Comparison of ENCODE assay signal across 1 cellular context in the genomic region with DNA sequence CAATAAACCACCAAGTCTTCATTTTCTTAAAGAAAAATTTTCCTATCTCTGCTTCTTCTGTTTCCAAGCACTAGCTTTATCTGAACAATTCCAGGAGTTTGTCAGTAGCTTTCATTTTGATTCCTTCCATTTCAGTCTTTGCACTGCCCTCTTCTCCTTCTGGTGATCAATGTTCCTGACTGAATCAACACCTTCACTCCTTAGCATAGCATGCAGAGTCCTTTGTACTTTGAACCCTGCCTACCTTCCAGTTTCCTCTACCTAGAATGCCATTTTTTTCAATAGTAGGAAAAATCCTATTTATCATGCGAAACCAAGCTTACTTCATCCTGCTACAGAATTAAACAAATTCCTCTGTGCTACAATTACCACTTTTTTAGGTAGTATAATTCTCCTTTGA.
TF ChIP-seq lines count a peak whose summit lies in the region.

No MANE protein-coding gene starts in this region.

TF ChIP-seq in HepG2, 621 proteins besides CTCF, POLR2A, EP300 and RAD21:
- TF ChIP-seq XRCC5 (optimal IDR thresholded peaks at IDR 0.05; ENCODE audit: low read length): no peak
- TF ChIP-seq KMT2B (CRISPR knock-in tag; IDR thresholded peaks at IDR 0.05): no peak
- no peak for TF ChIP-seq HOXA9 (CRISPR knock-in tag; IDR thresholded peaks at IDR 0.05; ENCODE audit: borderline replicate concordance)
- TF ChIP-seq, protein P1, sequence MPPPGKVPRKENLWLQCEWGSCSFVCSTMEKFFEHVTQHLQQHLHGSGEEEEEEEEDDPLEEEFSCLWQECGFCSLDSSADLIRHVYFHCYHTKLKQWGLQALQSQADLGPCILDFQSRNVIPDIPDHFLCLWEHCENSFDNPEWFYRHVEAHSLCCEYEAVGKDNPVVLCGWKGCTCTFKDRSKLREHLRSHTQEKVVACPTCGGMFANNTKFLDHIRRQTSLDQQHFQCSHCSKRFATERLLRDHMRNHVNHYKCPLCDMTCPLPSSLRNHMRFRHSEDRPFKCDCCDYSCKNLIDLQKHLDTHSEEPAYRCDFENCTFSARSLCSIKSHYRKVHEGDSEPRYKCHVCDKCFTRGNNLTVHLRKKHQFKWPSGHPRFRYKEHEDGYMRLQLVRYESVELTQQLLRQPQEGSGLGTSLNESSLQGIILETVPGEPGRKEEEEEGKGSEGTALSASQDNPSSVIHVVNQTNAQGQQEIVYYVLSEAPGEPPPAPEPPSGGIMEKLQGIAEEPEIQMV (CRISPR knock-in tag; IDR thresholded peaks at IDR 0.05; ENCODE audit: low read depth): no peak
- TF ChIP-seq, protein P2, sequence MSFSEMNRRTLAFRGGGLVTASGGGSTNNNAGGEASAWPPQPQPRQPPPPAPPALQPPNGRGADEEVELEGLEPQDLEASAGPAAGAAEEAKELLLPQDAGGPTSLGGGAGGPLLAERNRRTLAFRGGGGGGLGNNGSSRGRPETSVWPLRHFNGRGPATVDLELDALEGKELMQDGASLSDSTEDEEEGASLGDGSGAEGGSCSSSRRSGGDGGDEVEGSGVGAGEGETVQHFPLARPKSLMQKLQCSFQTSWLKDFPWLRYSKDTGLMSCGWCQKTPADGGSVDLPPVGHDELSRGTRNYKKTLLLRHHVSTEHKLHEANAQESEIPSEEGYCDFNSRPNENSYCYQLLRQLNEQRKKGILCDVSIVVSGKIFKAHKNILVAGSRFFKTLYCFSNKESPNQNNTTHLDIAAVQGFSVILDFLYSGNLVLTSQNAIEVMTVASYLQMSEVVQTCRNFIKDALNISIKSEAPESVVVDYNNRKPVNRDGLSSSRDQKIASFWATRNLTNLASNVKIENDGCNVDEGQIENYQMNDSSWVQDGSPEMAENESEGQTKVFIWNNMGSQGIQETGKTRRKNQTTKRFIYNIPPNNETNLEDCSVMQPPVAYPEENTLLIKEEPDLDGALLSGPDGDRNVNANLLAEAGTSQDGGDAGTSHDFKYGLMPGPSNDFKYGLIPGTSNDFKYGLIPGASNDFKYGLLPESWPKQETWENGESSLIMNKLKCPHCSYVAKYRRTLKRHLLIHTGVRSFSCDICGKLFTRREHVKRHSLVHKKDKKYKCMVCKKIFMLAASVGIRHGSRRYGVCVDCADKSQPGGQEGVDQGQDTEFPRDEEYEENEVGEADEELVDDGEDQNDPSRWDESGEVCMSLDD (CRISPR knock-in tag; IDR thresholded peaks at IDR 0.05; ENCODE audit: borderline replicate concordance): no peak
- TF ChIP-seq SAP130 (CRISPR knock-in tag; IDR thresholded peaks at IDR 0.05; ENCODE audit: low read depth): no peak
- TF ChIP-seq DMAP1 (CRISPR knock-in tag; IDR thresholded peaks at IDR 0.05): no peak
- TF ChIP-seq, protein P3, sequence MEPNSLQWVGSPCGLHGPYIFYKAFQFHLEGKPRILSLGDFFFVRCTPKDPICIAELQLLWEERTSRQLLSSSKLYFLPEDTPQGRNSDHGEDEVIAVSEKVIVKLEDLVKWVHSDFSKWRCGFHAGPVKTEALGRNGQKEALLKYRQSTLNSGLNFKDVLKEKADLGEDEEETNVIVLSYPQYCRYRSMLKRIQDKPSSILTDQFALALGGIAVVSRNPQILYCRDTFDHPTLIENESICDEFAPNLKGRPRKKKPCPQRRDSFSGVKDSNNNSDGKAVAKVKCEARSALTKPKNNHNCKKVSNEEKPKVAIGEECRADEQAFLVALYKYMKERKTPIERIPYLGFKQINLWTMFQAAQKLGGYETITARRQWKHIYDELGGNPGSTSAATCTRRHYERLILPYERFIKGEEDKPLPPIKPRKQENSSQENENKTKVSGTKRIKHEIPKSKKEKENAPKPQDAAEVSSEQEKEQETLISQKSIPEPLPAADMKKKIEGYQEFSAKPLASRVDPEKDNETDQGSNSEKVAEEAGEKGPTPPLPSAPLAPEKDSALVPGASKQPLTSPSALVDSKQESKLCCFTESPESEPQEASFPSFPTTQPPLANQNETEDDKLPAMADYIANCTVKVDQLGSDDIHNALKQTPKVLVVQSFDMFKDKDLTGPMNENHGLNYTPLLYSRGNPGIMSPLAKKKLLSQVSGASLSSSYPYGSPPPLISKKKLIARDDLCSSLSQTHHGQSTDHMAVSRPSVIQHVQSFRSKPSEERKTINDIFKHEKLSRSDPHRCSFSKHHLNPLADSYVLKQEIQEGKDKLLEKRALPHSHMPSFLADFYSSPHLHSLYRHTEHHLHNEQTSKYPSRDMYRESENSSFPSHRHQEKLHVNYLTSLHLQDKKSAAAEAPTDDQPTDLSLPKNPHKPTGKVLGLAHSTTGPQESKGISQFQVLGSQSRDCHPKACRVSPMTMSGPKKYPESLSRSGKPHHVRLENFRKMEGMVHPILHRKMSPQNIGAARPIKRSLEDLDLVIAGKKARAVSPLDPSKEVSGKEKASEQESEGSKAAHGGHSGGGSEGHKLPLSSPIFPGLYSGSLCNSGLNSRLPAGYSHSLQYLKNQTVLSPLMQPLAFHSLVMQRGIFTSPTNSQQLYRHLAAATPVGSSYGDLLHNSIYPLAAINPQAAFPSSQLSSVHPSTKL (CRISPR knock-in tag; IDR thresholded peaks at IDR 0.05): 0 out of 2 replicates have a peak, but pooled peaks have one; percentile 12
- TF ChIP-seq PAX8 (CRISPR knock-in tag; IDR thresholded peaks at IDR 0.05; ENCODE audit: borderline replicate concordance): no peak
- TF ChIP-seq ZNF781 (CRISPR knock-in tag; IDR thresholded peaks at IDR 0.05; ENCODE audit: borderline replicate concordance, not compliant biosample characterization): no peak
- no peak for TF ChIP-seq SNAI1 (CRISPR knock-in tag; IDR thresholded peaks at IDR 0.05; ENCODE audit: borderline replicate concordance)
- peak; percentile 57 for TF ChIP-seq HNF4A (CRISPR knock-in tag; IDR thresholded peaks at IDR 0.05)
- TF ChIP-seq CBX2 (IDR thresholded peaks at IDR 0.05; ENCODE audit: low read depth, low read length): no peak
- no peak for TF ChIP-seq CBX2 (CRISPR knock-in tag; IDR thresholded peaks at IDR 0.05; ENCODE audit: low read depth)
- no peak for TF ChIP-seq TEAD2 (CRISPR knock-in tag; IDR thresholded peaks at IDR 0.05)
- TF ChIP-seq ZNF121 (CRISPR knock-in tag; IDR thresholded peaks at IDR 0.05): no peak
- TF ChIP-seq ZNF644 (CRISPR knock-in tag; IDR thresholded peaks at IDR 0.05; ENCODE audit: low read depth): 0 out of 2 replicates have a peak, but pooled peaks have one; percentile 28
- TF ChIP-seq ZFP82 (CRISPR knock-in tag; IDR thresholded peaks at IDR 0.05; ENCODE audit: borderline replicate concordance): no peak
- TF ChIP-seq ZFAT (CRISPR knock-in tag; conservative IDR thresholded peaks at IDR 0.05): no peak
- no peak for TF ChIP-seq RARG (CRISPR knock-in tag; IDR thresholded peaks at IDR 0.05; ENCODE audit: low read depth)
- TF ChIP-seq, protein P4, sequence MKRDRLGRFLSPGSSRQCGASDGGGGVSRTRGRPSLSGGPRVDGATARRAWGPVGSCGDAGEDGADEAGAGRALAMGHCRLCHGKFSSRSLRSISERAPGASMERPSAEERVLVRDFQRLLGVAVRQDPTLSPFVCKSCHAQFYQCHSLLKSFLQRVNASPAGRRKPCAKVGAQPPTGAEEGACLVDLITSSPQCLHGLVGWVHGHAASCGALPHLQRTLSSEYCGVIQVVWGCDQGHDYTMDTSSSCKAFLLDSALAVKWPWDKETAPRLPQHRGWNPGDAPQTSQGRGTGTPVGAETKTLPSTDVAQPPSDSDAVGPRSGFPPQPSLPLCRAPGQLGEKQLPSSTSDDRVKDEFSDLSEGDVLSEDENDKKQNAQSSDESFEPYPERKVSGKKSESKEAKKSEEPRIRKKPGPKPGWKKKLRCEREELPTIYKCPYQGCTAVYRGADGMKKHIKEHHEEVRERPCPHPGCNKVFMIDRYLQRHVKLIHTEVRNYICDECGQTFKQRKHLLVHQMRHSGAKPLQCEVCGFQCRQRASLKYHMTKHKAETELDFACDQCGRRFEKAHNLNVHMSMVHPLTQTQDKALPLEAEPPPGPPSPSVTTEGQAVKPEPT (CRISPR knock-in tag; IDR thresholded peaks at IDR 0.05; ENCODE audit: low read depth): no peak
- TF ChIP-seq, protein P5, sequence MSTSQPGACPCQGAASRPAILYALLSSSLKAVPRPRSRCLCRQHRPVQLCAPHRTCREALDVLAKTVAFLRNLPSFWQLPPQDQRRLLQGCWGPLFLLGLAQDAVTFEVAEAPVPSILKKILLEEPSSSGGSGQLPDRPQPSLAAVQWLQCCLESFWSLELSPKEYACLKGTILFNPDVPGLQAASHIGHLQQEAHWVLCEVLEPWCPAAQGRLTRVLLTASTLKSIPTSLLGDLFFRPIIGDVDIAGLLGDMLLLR (CRISPR knock-in tag; IDR thresholded peaks at IDR 0.05): no peak
